In genomic region chr12:12534975-12535374, GRCh38 we compare ENCODE assay signal across 15 cellular contexts. TPM values are rescaled to one million over a fixed set of nuclear protein-coding genes. Genes with fewer than 3 reads are reported as not detected.
A peak's percentile ranks its signal among the peaks of the same experiment; 100 is the strongest.
DNase-seq lines count a peak whose midpoint lies in the region; ATAC-seq and TF ChIP-seq lines count a peak whose summit lies in the region.
"Had no signal": no experiment of that assay in that cellular context is flagged by ENCODE, and none has a peak within 500 bp of the region (broad histone marks: within the 10 kb centered on the region; RNA-seq: fewer than 3 reads in every experiment).

No MANE protein-coding gene starts in this region.

- no peak for TF ChIP-seq POLR2A in heart left ventricle (IDR thresholded peaks at IDR 0.05)
- no peak for TF ChIP-seq POLR2A in thyroid gland (IDR thresholded peaks at IDR 0.05)

- no peak overlapping the region for H3K9ac ChIP-seq in OCI-LY1 (ENCODE audit: low read length)

- no peaks in the 10 kb centered on the region for H3K9me2 ChIP-seq in OCI-LY1 (ENCODE audit: low read depth, low read length)

- H3K9me3 ChIP-seq in right atrium auricular region: no peaks in the 10 kb centered on the region
- H3K9me3 ChIP-seq in OCI-LY1 (ENCODE audit: low read length): no peaks in the 10 kb centered on the region
- no peaks in the 10 kb centered on the region for H3K9me3 ChIP-seq in heart left ventricle
- no peaks in the 10 kb centered on the region for H3K9me3 ChIP-seq in thyroid gland
- H3K9me3 ChIP-seq: gastroesophageal sphincter, spleen, tibial artery had no signal

- no peak overlapping the region for H2AFZ ChIP-seq in OCI-LY1 (ENCODE audit: low read length)

- no peaks in the 10 kb centered on the region for H3F3A ChIP-seq in OCI-LY1 (ENCODE audit: insufficient read depth, low read length)

- no peak overlapping the region for H3K27ac ChIP-seq in right atrium auricular region
- peak overlapping the region; percentile 58 for H3K27ac ChIP-seq in OCI-LY1 (ENCODE audit: low read depth, low read length, poor library complexity, severe bottlenecking)
- peak overlapping the region in 6 of 12 donors; percentile 4 to 75 (median 71) for H3K27ac ChIP-seq in heart left ventricle
- peak overlapping the region in 2 of 3 donors; percentile 69 to 78 for H3K27ac ChIP-seq in thyroid gland
- H3K27ac ChIP-seq: tibial artery had no signal

- TF ChIP-seq CTCF in right atrium auricular region (IDR thresholded peaks at IDR 0.05) (no peak), OCI-LY1 (IDR thresholded peaks at IDR 0.05; ENCODE audit: low read length) (no peak), heart left ventricle (IDR thresholded peaks at IDR 0.05) (no peak), thyroid gland (IDR thresholded peaks at IDR 0.05) (no peak)

- no peaks in the 10 kb centered on the region for H4K20me1 ChIP-seq in OCI-LY1 (ENCODE audit: insufficient read depth, low read length)

- no peaks in the 10 kb centered on the region for H3K79me2 ChIP-seq in OCI-LY1 (ENCODE audit: insufficient read depth, low read length)

- 40 to 60% (median 52%) methylated on average over 4 of the region's 4 CpGs for WGBS in heart left ventricle, 4 donors
- WGBS in thyroid gland, 2 donors: 36 to 43% methylated on average over 4 of the region's 4 CpGs

- ATAC-seq in Right ventricle myocardium superior (ENCODE audit: poor library complexity) (peak; percentile 67), heart left ventricle (peak; percentile 45 to 72 (median 61))
- ATAC-seq: gastroesophageal sphincter had no signal

- no peak overlapping the region for H3K4me2 ChIP-seq in OCI-LY1 (ENCODE audit: low read length)

- DNase-seq in Right ventricle myocardium superior: no peak
- DNase-seq in right atrium auricular region (ENCODE audit: low spot score): no peak
- DNase-seq in heart left ventricle: peak in 3 of 5 donors; percentile 27 to 46 (median 32)
- peak; percentile 60 to 76 for DNase-seq in thyroid gland
- DNase-seq in A172 (ENCODE audit: low spot score): no peak
- no peak for DNase-seq in activated gamma-delta T cell (lab: John Stamatoyannopoulos, UW)
- DNase-seq: activated effector memory CD4-positive, alpha-beta T cell treated with Interleukin-2 at 50 U/mL for 16 hours; erythroblast; GOT3; MV-4-11; spleen; tibial artery had no signal

- intact Hi-C loops in Right ventricle myocardium superior (cut with DNase I): no loop called here
- intact Hi-C loops in heart left ventricle (cut with DNase I): no loop called here
- intact Hi-C loops in thyroid gland (cut with DNase I): no loop called here

- H3K4me3 ChIP-seq in right atrium auricular region (no peak overlapping the region), OCI-LY1 (ENCODE audit: low read depth, low read length, poor library complexity, severe bottlenecking) (no peak overlapping the region), heart left ventricle (no peak overlapping the region), thyroid gland (replicated peaks in 1 of 3) (no peak overlapping the region)
- H3K4me3 ChIP-seq: gastroesophageal sphincter, lung, spleen, tibial artery had no signal

- H3K36me3 ChIP-seq in right atrium auricular region: no peaks in the 10 kb centered on the region
- H3K36me3 ChIP-seq in OCI-LY1 (ENCODE audit: insufficient read depth, low read length): no peaks in the 10 kb centered on the region
- no peaks in the 10 kb centered on the region for H3K36me3 ChIP-seq in heart left ventricle
- H3K36me3 ChIP-seq in thyroid gland: no peaks in the 10 kb centered on the region
- H3K36me3 ChIP-seq: gastroesophageal sphincter, spleen, tibial artery had no signal

- no peaks in the 10 kb centered on the region for H3K27me3 ChIP-seq in right atrium auricular region
- no peaks in the 10 kb centered on the region for H3K27me3 ChIP-seq in OCI-LY1 (ENCODE audit: insufficient read depth, low read length)
- no peaks in the 10 kb centered on the region for H3K27me3 ChIP-seq in heart left ventricle
- H3K27me3 ChIP-seq in thyroid gland: no peaks in the 10 kb centered on the region
- H3K27me3 ChIP-seq: gastroesophageal sphincter, spleen, tibial artery had no signal

- peaks cover 0 to 35% of the 10 kb centered on the region in 2 donors for H3K4me1 ChIP-seq in right atrium auricular region
- H3K4me1 ChIP-seq in OCI-LY1 (ENCODE audit: insufficient read depth, low read length, severe bottlenecking): peaks cover 62% of the 10 kb centered on the region
- H3K4me1 ChIP-seq in heart left ventricle: peaks cover 5 to 51% (median 38%) of the 10 kb centered on the region in 12 donors
- H3K4me1 ChIP-seq in thyroid gland: peaks cover 26 to 35% of the 10 kb centered on the region in 2 donors

RNA-seq across cellular contexts. Expression of gene DUSP16, which starts 27.7 kb away (rescaled TPM):
- total RNA-seq in Right ventricle myocardium superior (12.5 TPM), right atrium auricular region (10 to 100 TPM in 1 of 2 donors, 1 to 10 TPM in 1; 9.6 to 18.7 TPM), heart left ventricle (10 to 100 TPM in 8 of 9 donors, 1 to 10 TPM in 1; 9.7 to 24.7 (median 15.5) TPM), thyroid gland (10 to 100 TPM; 24.2 to 34.5 (median 26.4) TPM)
- 10 to 100 TPM in 1 of 2 donors, 1 to 10 TPM in 1; 2.5 to 10.4 TPM for polyA plus RNA-seq in heart left ventricle
- total RNA-seq in A172 (2014; rRNA removed; shearing (Covaris generic)): 4.9 and 5.5 TPM in 2 replicates

Comparison
In these comparisons a context has a peak if more than half of its experiments do, and no peak if none do; other contexts are left out.
1. DNase-seq: peak in heart left ventricle (3 of 5) and thyroid gland (2 of 2); none in Right ventricle myocardium superior (single experiment), right atrium auricular region (single experiment), A172 (single experiment) and activated gamma-delta T cell (single experiment).
2. H3K27ac ChIP-seq: peak in OCI-LY1 (single experiment) and thyroid gland (2 of 3); none in right atrium auricular region (0 of 2).